ENCODE assay signal across 17 cellular contexts in the genomic region with DNA sequence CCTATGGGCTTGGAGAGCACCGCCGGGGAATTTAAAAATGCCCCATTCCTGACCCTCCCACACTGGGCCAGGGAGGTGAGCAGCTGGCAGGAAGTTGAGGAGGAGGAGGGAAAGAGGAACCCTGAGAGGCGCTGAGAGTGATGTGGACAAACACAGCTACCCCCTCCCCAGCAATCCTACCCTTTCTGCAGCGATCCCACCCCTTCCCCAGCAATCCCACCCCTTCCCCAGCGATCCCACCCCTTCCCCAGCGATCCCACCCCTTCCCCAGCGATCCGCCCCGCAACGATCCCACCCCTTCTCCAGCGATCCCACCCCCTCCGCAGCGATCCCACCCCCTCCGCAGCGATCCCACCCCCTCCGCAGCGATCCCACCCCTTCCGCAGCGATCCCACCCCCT.
"Had no signal": no experiment of that assay in that cellular context is flagged by ENCODE, and none has a peak within 500 bp of the region (broad histone marks: within the 10 kb centered on the region; RNA-seq: fewer than 3 reads in every experiment).

No MANE protein-coding gene starts in this region.

- H3K27me3 ChIP-seq: body of pancreas, esophagus muscularis mucosa, thyroid gland had no signal

- H3K36me3 Mint-ChIP-seq: activated CD4-positive, alpha-beta memory T cell treated with anti-CD3 and anti-CD28 coated beads for 36 hours; activated naive CD8-positive, alpha-beta T cell treated with anti-CD3 and anti-CD28 coated beads, Interleukin-2, amount 10 ng/mL, durations not matched to agents 7 days and 5 days had no signal

- H3K4me3 Mint-ChIP-seq: activated CD4-positive, alpha-beta memory T cell treated with anti-CD3 and anti-CD28 coated beads for 36 hours; activated naive CD8-positive, alpha-beta T cell treated with anti-CD3 and anti-CD28 coated beads, Interleukin-2, amount 10 ng/mL, durations not matched to agents 7 days and 5 days; activated T-helper 17 cell treated with anti-CD3 and anti-CD28 coated beads, Interleukin-2, amount 50 U/mL, for 72 hours; stimulated activated naive B cell treated with anti-CD40 and anti-IgM and Interleukin-4, amounts not matched to agents 10 μg/mL and 1 μg/mL and 100 μg/mL, for 72 hours had no signal

- DNase-seq: activated CD4-positive, alpha-beta memory T cell treated with anti-CD3 and anti-CD28 coated beads for 36 hours; activated naive CD4-positive, alpha-beta T cell; activated naive CD8-positive, alpha-beta T cell treated with anti-CD3 and anti-CD28 coated beads, Interleukin-2, amount 10 ng/mL, durations not matched to agents 7 days and 5 days; activated T-cell treated with anti-CD3 and anti-CD28 coated beads, Interleukin-2, amount 50 U/mL, for 1 hour; amygdala; body of pancreas; central memory CD4-positive, alpha-beta T cell; effector CD4-positive, alpha-beta T cell; occipital lobe; stimulated activated naive B cell treated with anti-CD40 and anti-IgM and Interleukin-4, amounts not matched to agents 10 μg/mL and 1 μg/mL and 100 μg/mL, for 72 hours; SW 1271; thyroid gland had no signal

- H3K27ac ChIP-seq: body of pancreas, coronary artery, esophagus muscularis mucosa, thyroid gland had no signal

- H3K36me3 ChIP-seq: esophagus muscularis mucosa, thyroid gland had no signal

- ATAC-seq: activated T-helper 17 cell treated with anti-CD3 and anti-CD28 coated beads, Interleukin-2, amount 50 U/mL, for 72 hours; body of pancreas; left lobe of liver; stimulated activated naive B cell treated with anti-CD40 and anti-IgM and Interleukin-4, amounts not matched to agents 10 μg/mL and 1 μg/mL and 100 μg/mL, for 72 hours had no signal

- H3K27ac Mint-ChIP-seq: activated CD4-positive, alpha-beta memory T cell treated with anti-CD3 and anti-CD28 coated beads for 36 hours; activated naive CD8-positive, alpha-beta T cell treated with anti-CD3 and anti-CD28 coated beads, Interleukin-2, amount 10 ng/mL, durations not matched to agents 7 days and 5 days; activated T-helper 17 cell treated with anti-CD3 and anti-CD28 coated beads, Interleukin-2, amount 50 U/mL, for 72 hours; progenitor cell of endocrine pancreas; stimulated activated naive B cell treated with anti-CD40 and anti-IgM and Interleukin-4, amounts not matched to agents 10 μg/mL and 1 μg/mL and 100 μg/mL, for 72 hours had no signal

- H3K4me3 ChIP-seq: body of pancreas, coronary artery, esophagus muscularis mucosa, thyroid gland had no signal

- H3K9me3 Mint-ChIP-seq: activated CD4-positive, alpha-beta memory T cell treated with anti-CD3 and anti-CD28 coated beads for 36 hours; activated naive CD8-positive, alpha-beta T cell treated with anti-CD3 and anti-CD28 coated beads, Interleukin-2, amount 10 ng/mL, durations not matched to agents 7 days and 5 days; activated T-helper 17 cell treated with anti-CD3 and anti-CD28 coated beads, Interleukin-2, amount 50 U/mL, for 72 hours had no signal

- H3K4me1 Mint-ChIP-seq: activated naive CD8-positive, alpha-beta T cell treated with anti-CD3 and anti-CD28 coated beads, Interleukin-2, amount 10 ng/mL, durations not matched to agents 7 days and 5 days; activated T-helper 17 cell treated with anti-CD3 and anti-CD28 coated beads, Interleukin-2, amount 50 U/mL, for 72 hours; stimulated activated naive B cell treated with anti-CD40 and anti-IgM and Interleukin-4, amounts not matched to agents 10 μg/mL and 1 μg/mL and 100 μg/mL, for 72 hours had no signal

- H3K9me3 ChIP-seq: body of pancreas, esophagus muscularis mucosa, thyroid gland had no signal

- H3K4me1 ChIP-seq: thyroid gland had no signal

- H3K27me3 Mint-ChIP-seq: activated naive CD8-positive, alpha-beta T cell treated with anti-CD3 and anti-CD28 coated beads, Interleukin-2, amount 10 ng/mL, durations not matched to agents 7 days and 5 days had no signal
